8 cellular contexts compared by ENCODE assay signal in genomic region chr14:32657081-32657480, GRCh38.
DNase-seq lines count a peak whose midpoint lies in the region; ATAC-seq, FAIRE-seq and TF ChIP-seq lines count a peak whose summit lies in the region.

No MANE protein-coding gene starts in this region.

- no peak for DNase-seq in D721Med (ENCODE audit: insufficient read length, low spot score)
- DNase-seq in caudate nucleus (lab: John Stamatoyannopoulos, UW) = peak in 26 of 61 donors; percentile 2 to 58 (median 15)
- no peak for DNase-seq in naive thymus-derived CD4-positive, alpha-beta T cell
- DNase-seq in activated CD4-positive, alpha-beta T cell treated with anti-CD3 and anti-CD28 coated beads for 48 hours = no peak
- DNase-seq in naive thymus-derived CD8-positive, alpha-beta T cell = no peak
- DNase-seq in HAP-1 (ENCODE audit: low spot score in 2 of 2) = no peak

- no peak overlapping the region for H3K4me3 ChIP-seq in naive thymus-derived CD4-positive, alpha-beta T cell (ENCODE audit: low read length)
- no peak overlapping the region for H3K4me3 ChIP-seq in HAP-1

- H3K27me3 Mint-ChIP-seq in naive thymus-derived CD4-positive, alpha-beta T cell = peaks cover 0 to 3% (median 0%) of the 10 kb centered on the region in 5 donors
- H3K27me3 Mint-ChIP-seq in naive thymus-derived CD8-positive, alpha-beta T cell = peaks cover 0 to 8% (median 0%) of the 10 kb centered on the region in 5 donors

- H3K4me1 Mint-ChIP-seq in naive thymus-derived CD4-positive, alpha-beta T cell = no peaks in the 10 kb centered on the region
- H3K4me1 Mint-ChIP-seq in naive thymus-derived CD8-positive, alpha-beta T cell = no peaks in the 10 kb centered on the region

- H3K27ac ChIP-seq in caudate nucleus (ENCODE audit: low read depth, low read length) = peak overlapping the region; percentile 56
- no peak overlapping the region for H3K27ac ChIP-seq in naive thymus-derived CD4-positive, alpha-beta T cell (ENCODE audit: low read depth, low read length)

- TF ChIP-seq CTCF in D721Med (IDR thresholded peaks at IDR 0.05; ENCODE audit: insufficient read depth, missing control alignments) = no peak

- H3K4me3 Mint-ChIP-seq in naive thymus-derived CD4-positive, alpha-beta T cell = no peak overlapping the region
- no peak overlapping the region for H3K4me3 Mint-ChIP-seq in naive thymus-derived CD8-positive, alpha-beta T cell

- POLR2A ChIA-PET in naive thymus-derived CD4-positive, alpha-beta T cell (lab: Charles Lee) = no interaction called here
- POLR2A ChIA-PET in naive thymus-derived CD8-positive, alpha-beta T cell (lab: Charles Lee) = no interaction called here

- ATAC-seq in HG03442 (IDR thresholded peaks at IDR 0.05; ENCODE audit: unreplicated experiment) = peak; percentile 86
- ATAC-seq in naive thymus-derived CD4-positive, alpha-beta T cell = peak; percentile 73
- ATAC-seq in GM21528 (IDR thresholded peaks at IDR 0.05; ENCODE audit: low FRiP score, unreplicated experiment) = no peak
- ATAC-seq in naive thymus-derived CD8-positive, alpha-beta T cell = no peak

- in situ Hi-C loops in HAP-1 (cut with MboI; ENCODE audit: low sequenced_read_pairs) = no loop called here

- no peaks in the 10 kb centered on the region for H3K4me1 ChIP-seq in naive thymus-derived CD4-positive, alpha-beta T cell (ENCODE audit: control insufficient read depth in 2 of 2, insufficient read depth in 2 of 2, low read length in 2 of 2)
- peaks cover 3% of the 10 kb centered on the region for H3K4me1 ChIP-seq in HAP-1

- H3K36me3 ChIP-seq in naive thymus-derived CD4-positive, alpha-beta T cell (ENCODE audit: control insufficient read depth in 2 of 3, insufficient read depth in 3 of 3, low read length in 3 of 3) = no peaks in the 10 kb centered on the region
- no peaks in the 10 kb centered on the region for H3K36me3 ChIP-seq in HAP-1 (replicated peaks)

- intact Hi-C loops in naive thymus-derived CD4-positive, alpha-beta T cell (cut with micrococcal nuclease) = no loop called here

- peak; percentile 61 for FAIRE-seq in D721Med (lab: Jason Lieb, UNC)

- H3K9me3 Mint-ChIP-seq in naive thymus-derived CD4-positive, alpha-beta T cell = peaks cover 0 to 3% (median 0%) of the 10 kb centered on the region in 11 donors
- H3K9me3 Mint-ChIP-seq in naive thymus-derived CD8-positive, alpha-beta T cell = peaks cover 0 to 2% (median 0%) of the 10 kb centered on the region in 9 donors

- H3K27me3 ChIP-seq in naive thymus-derived CD4-positive, alpha-beta T cell (ENCODE audit: control insufficient read depth in 2 of 2, insufficient read depth in 2 of 2, low read length in 2 of 2) = no peaks in the 10 kb centered on the region
- H3K27me3 ChIP-seq in HAP-1 (ENCODE audit: low read depth) = no peaks in the 10 kb centered on the region

- peaks cover 0 to 3% (median 0%) of the 10 kb centered on the region in 5 donors for H3K36me3 Mint-ChIP-seq in naive thymus-derived CD4-positive, alpha-beta T cell
- H3K36me3 Mint-ChIP-seq in naive thymus-derived CD8-positive, alpha-beta T cell = no peaks in the 10 kb centered on the region

- CTCF ChIA-PET in naive thymus-derived CD4-positive, alpha-beta T cell (lab: Charles Lee) = no interaction called here

- H3K27ac Mint-ChIP-seq in naive thymus-derived CD4-positive, alpha-beta T cell = no peak overlapping the region
- H3K27ac Mint-ChIP-seq in naive thymus-derived CD8-positive, alpha-beta T cell = no peak overlapping the region

- no peaks in the 10 kb centered on the region for H3K9me3 ChIP-seq in naive thymus-derived CD4-positive, alpha-beta T cell (ENCODE audit: control insufficient read depth in 2 of 3, low read length in 3 of 3)
- no peaks in the 10 kb centered on the region for H3K9me3 ChIP-seq in HAP-1

Comparison
In these comparisons a context has a peak if more than half of its experiments do, and no peak if none do; other contexts are left out.
1. ATAC-seq: peak in HG03442 (single experiment) and naive thymus-derived CD4-positive, alpha-beta T cell (single experiment); none in GM21528 (single experiment) and naive thymus-derived CD8-positive, alpha-beta T cell (0 of 2).